In genomic region chr6:399785-400517, GRCh38 we compare ENCODE assay signal across 12 cellular contexts. TPM values are rescaled to one million over a fixed set of nuclear protein-coding genes. Genes with fewer than 3 reads are reported as not detected.
DNase-seq lines count a peak whose midpoint lies in the region; ATAC-seq and TF ChIP-seq lines count a peak whose summit lies in the region.
"Had no signal": no experiment of that assay in that cellular context is flagged by ENCODE, and none has a peak within 500 bp of the region (broad histone marks: within the 10 kb centered on the region; RNA-seq: fewer than 3 reads in every experiment).

No MANE protein-coding gene starts in this region.

- H3K36me3 ChIP-seq in CD4-positive, CD25-positive, alpha-beta regulatory T cell (ENCODE audit: control insufficient read depth, insufficient read depth, low read length), result peaks cover 57% of the 10 kb centered on the region
- no peaks in the 10 kb centered on the region for H3K36me3 ChIP-seq in uterus
- H3K36me3 ChIP-seq: sigmoid colon had no signal

- DNase-seq in CD4-positive, CD25-positive, alpha-beta regulatory T cell, result peak; percentile 51 to 89 (median 81)
- DNase-seq in activated T-helper 1 cell treated with anti-CD3 and anti-CD28 coated beads, Interleukin-12 subunit alpha, Interleukin-12 subunit beta, Interleukin-2, Interleukin-4 antibody, amounts not matched to agents 30 ng/mL and 10 ng/mL and 1 ng/mL, durations not matched to agents 14 hours and 24 hours and 36 hours (ENCODE audit: low spot score), result peak; percentile 40
- DNase-seq in left cardiac atrium, result no peak
- no peak for DNase-seq in SHP77 treated with DMSO at 0.1 percent for 48 hours (lab: John Stamatoyannopoulos, UW)
- DNase-seq in uterus, result no peak
- DNase-seq: sigmoid colon, substantia nigra had no signal

- no peaks in the 10 kb centered on the region for H3K9me3 ChIP-seq in CD4-positive, CD25-positive, alpha-beta regulatory T cell (ENCODE audit: control insufficient read depth in 2 of 2, low read length in 2 of 2)
- H3K9me3 ChIP-seq in uterus, result no peaks in the 10 kb centered on the region
- H3K9me3 ChIP-seq: sigmoid colon had no signal

- peak overlapping the region; percentile 40 to 91 (median 89) for H3K27ac Mint-ChIP-seq in CD4-positive, CD25-positive, alpha-beta regulatory T cell
- H3K27ac Mint-ChIP-seq in activated T-helper 1 cell treated with anti-CD3 and anti-CD28 coated beads, Interleukin-12 subunit alpha, Interleukin-12 subunit beta, Interleukin-2, Interleukin-4 antibody, amounts not matched to agents 30 ng/mL and 10 ng/mL and 1 ng/mL, durations not matched to agents 14 hours and 24 hours and 36 hours, result peak overlapping the region; percentile 56
- H3K27ac Mint-ChIP-seq: GM23338 had no signal

- peak overlapping the region; percentile 77 for H3K27ac ChIP-seq in CD4-positive, CD25-positive, alpha-beta regulatory T cell (ENCODE audit: insufficient read depth, low read length, poor library complexity, severe bottlenecking)
- H3K27ac ChIP-seq in uterus, result no peak overlapping the region
- H3K27ac ChIP-seq: sigmoid colon had no signal

- no peak for TF ChIP-seq CTCF in uterus (IDR thresholded peaks at IDR 0.05)

- ATAC-seq in CD4-positive, CD25-positive, alpha-beta regulatory T cell (ENCODE audit: low read depth in 2 of 2), result peak; percentile 63 to 74
- ATAC-seq in GM19035 (IDR thresholded peaks at IDR 0.05; ENCODE audit: unreplicated experiment) (peak; percentile 57), HG03378 (IDR thresholded peaks at IDR 0.05; ENCODE audit: unreplicated experiment) (peak; percentile 55), left cardiac atrium (no peak), GM21825 (IDR thresholded peaks at IDR 0.05; ENCODE audit: unreplicated experiment) (no peak)
- ATAC-seq: GM23338 had no signal

- peak overlapping the region; percentile 18 to 76 (median 70) for H3K4me3 Mint-ChIP-seq in CD4-positive, CD25-positive, alpha-beta regulatory T cell
- H3K4me3 Mint-ChIP-seq in activated T-helper 1 cell treated with anti-CD3 and anti-CD28 coated beads, Interleukin-12 subunit alpha, Interleukin-12 subunit beta, Interleukin-2, Interleukin-4 antibody, amounts not matched to agents 30 ng/mL and 10 ng/mL and 1 ng/mL, durations not matched to agents 14 hours and 24 hours and 36 hours, result peak overlapping the region; percentile 79
- H3K4me3 Mint-ChIP-seq: GM23338 had no signal

- intact Hi-C loops in activated T-helper 1 cell treated with anti-CD3 and anti-CD28 coated beads, Interleukin-12 subunit alpha, Interleukin-12 subunit beta, Interleukin-2, Interleukin-4 antibody, amounts not matched to agents 30 ng/mL and 10 ng/mL and 1 ng/mL, durations not matched to agents 14 hours and 24 hours and 36 hours (cut with micrococcal nuclease), result loop anchor here (1.0 to 5.0 kb wide), 5 partner anchors 9 to 997 kb away; partner anchors contain the start of gene IRF4
- intact Hi-C loops in left cardiac atrium (cut with DNase I), result no loop called here
- intact Hi-C loops in uterus (cut with DNase I; ENCODE audit: low total_unique reads), result no loop called here

- H3K4me1 ChIP-seq in CD4-positive, CD25-positive, alpha-beta regulatory T cell (ENCODE audit: control insufficient read depth, insufficient read depth, low read length, poor library complexity, severe bottlenecking), result peaks cover 85% of the 10 kb centered on the region
- no peaks in the 10 kb centered on the region for H3K4me1 ChIP-seq in uterus
- H3K4me1 ChIP-seq: sigmoid colon had no signal

- TF ChIP-seq POLR2A in uterus (IDR thresholded peaks at IDR 0.05), result no peak

- no peaks in the 10 kb centered on the region for H3K27me3 ChIP-seq in CD4-positive, CD25-positive, alpha-beta regulatory T cell (ENCODE audit: control insufficient read depth, insufficient read depth, low read length)
- no peaks in the 10 kb centered on the region for H3K27me3 ChIP-seq in uterus

- H3K27me3 Mint-ChIP-seq in CD4-positive, CD25-positive, alpha-beta regulatory T cell, result no peaks in the 10 kb centered on the region
- H3K27me3 Mint-ChIP-seq in activated T-helper 1 cell treated with anti-CD3 and anti-CD28 coated beads, Interleukin-12 subunit alpha, Interleukin-12 subunit beta, Interleukin-2, Interleukin-4 antibody, amounts not matched to agents 30 ng/mL and 10 ng/mL and 1 ng/mL, durations not matched to agents 14 hours and 24 hours and 36 hours (ENCODE audit: insufficient read depth), result no peaks in the 10 kb centered on the region

- peak overlapping the region; percentile 49 for H3K4me3 ChIP-seq in CD4-positive, CD25-positive, alpha-beta regulatory T cell (ENCODE audit: low read depth, low read length)
- H3K4me3 ChIP-seq in uterus, result no peak overlapping the region
- H3K4me3 ChIP-seq: GM23338, sigmoid colon had no signal

- peaks cover 48 to 92% (median 71%) of the 10 kb centered on the region in 4 donors for H3K4me1 Mint-ChIP-seq in CD4-positive, CD25-positive, alpha-beta regulatory T cell
- H3K4me1 Mint-ChIP-seq in activated T-helper 1 cell treated with anti-CD3 and anti-CD28 coated beads, Interleukin-12 subunit alpha, Interleukin-12 subunit beta, Interleukin-2, Interleukin-4 antibody, amounts not matched to agents 30 ng/mL and 10 ng/mL and 1 ng/mL, durations not matched to agents 14 hours and 24 hours and 36 hours (ENCODE audit: low read depth), result peaks cover 93% of the 10 kb centered on the region
- H3K4me1 Mint-ChIP-seq: GM23338 had no signal

- H3K9me3 Mint-ChIP-seq in CD4-positive, CD25-positive, alpha-beta regulatory T cell, result no peaks in the 10 kb centered on the region
- no peaks in the 10 kb centered on the region for H3K9me3 Mint-ChIP-seq in activated T-helper 1 cell treated with anti-CD3 and anti-CD28 coated beads, Interleukin-12 subunit alpha, Interleukin-12 subunit beta, Interleukin-2, Interleukin-4 antibody, amounts not matched to agents 30 ng/mL and 10 ng/mL and 1 ng/mL, durations not matched to agents 14 hours and 24 hours and 36 hours
- H3K9me3 Mint-ChIP-seq: GM23338 had no signal

- peaks cover 60% of the 10 kb centered on the region for H3K36me3 Mint-ChIP-seq in CD4-positive, CD25-positive, alpha-beta regulatory T cell
- H3K36me3 Mint-ChIP-seq in activated T-helper 1 cell treated with anti-CD3 and anti-CD28 coated beads, Interleukin-12 subunit alpha, Interleukin-12 subunit beta, Interleukin-2, Interleukin-4 antibody, amounts not matched to agents 30 ng/mL and 10 ng/mL and 1 ng/mL, durations not matched to agents 14 hours and 24 hours and 36 hours (ENCODE audit: low read depth), result peaks cover 94% of the 10 kb centered on the region

RNA-seq across cellular contexts. Expression of gene IRF4, which starts 8.4 kb away (rescaled TPM):
- 71.3 TPM for total RNA-seq in CD4-positive, CD25-positive, alpha-beta regulatory T cell
- polyA plus RNA-seq in CD4-positive, CD25-positive, alpha-beta regulatory T cell, result 10 to 100 TPM in 3 of 4 donors, 1 to 10 TPM in 1; 9.0 to 14.3 (median 11.2) TPM
- total RNA-seq in activated T-helper 1 cell treated with anti-CD3 and anti-CD28 coated beads, Interleukin-12 subunit alpha, Interleukin-12 subunit beta, Interleukin-2, Interleukin-4 antibody, amounts not matched to agents 30 ng/mL and 10 ng/mL and 1 ng/mL, durations not matched to agents 14 hours and 24 hours and 36 hours, result 911 and 929 TPM in 2 replicates
- total RNA-seq in left cardiac atrium (1 to 10 TPM in 1 of 2 donors, under 1 TPM in 1; 0.65 to 1.6 TPM), uterus (1 to 10 TPM in 1 of 4 donors, under 1 TPM in 1, not detected in 2; 0.55 to 2.0 TPM)
- total RNA-seq: LHCN-M2 had no signal

Comparison
In these comparisons a context has a peak if more than half of its experiments do, and no peak if none do; other contexts are left out.
1. ATAC-seq: peak in CD4-positive, CD25-positive, alpha-beta regulatory T cell (2 of 2), GM19035 (single experiment) and HG03378 (single experiment); none in left cardiac atrium (0 of 2) and GM21825 (single experiment).
2. DNase-seq: peak in CD4-positive, CD25-positive, alpha-beta regulatory T cell (3 of 3) and activated T-helper 1 cell treated with anti-CD3 and anti-CD28 coated beads, Interleukin-12 subunit alpha, Interleukin-12 subunit beta, Interleukin-2, Interleukin-4 antibody, amounts not matched to agents 30 ng/mL and 10 ng/mL and 1 ng/mL, durations not matched to agents 14 hours and 24 hours and 36 hours (single experiment); none in left cardiac atrium (single experiment), SHP77 treated with DMSO at 0.1 percent for 48 hours (single experiment) and uterus (0 of 2).
3. RNA of gene IRF4, which starts 8.4 kb away (total RNA-seq): 911 to 929 TPM in activated T-helper 1 cell treated with anti-CD3 and anti-CD28 coated beads, Interleukin-12 subunit alpha, Interleukin-12 subunit beta, Interleukin-2, Interleukin-4 antibody, amounts not matched to agents 30 ng/mL and 10 ng/mL and 1 ng/mL, durations not matched to agents 14 hours and 24 hours and 36 hours and 71.3 TPM in CD4-positive, CD25-positive, alpha-beta regulatory T cell (single experiment); 0.65 to 1.6 TPM in left cardiac atrium and 0.55 to 2.0 TPM in uterus; every median in the first group is over 10 times any median in the second.